1 cellular context compared by ENCODE assay signal in genomic region chr1:179016694-179017382, GRCh38.
TF ChIP-seq lines count a peak whose summit lies in the region.

No MANE protein-coding gene starts in this region.

TF ChIP-seq in K562, 482 proteins besides CTCF, POLR2A, EP300 and RAD21 (continued from another document and continues in another):
- TF ChIP-seq MBD1 (CRISPR knock-in tag; IDR thresholded peaks at IDR 0.05): no peak
- TF ChIP-seq ATF4 (CRISPR knock-in tag; IDR thresholded peaks at IDR 0.05): 0 out of 2 replicates have a peak, but pooled peaks have one; percentile 11
- TF ChIP-seq ZNF398 (CRISPR knock-in tag; IDR thresholded peaks at IDR 0.05): no peak
- no peak for TF ChIP-seq MAFG (tag; conservative IDR thresholded peaks at IDR 0.05)
- TF ChIP-seq CREB5 (CRISPR knock-in tag; IDR thresholded peaks at IDR 0.05): no peak
- no peak for TF ChIP-seq ZNF23 (CRISPR knock-in tag; IDR thresholded peaks at IDR 0.05)
- TF ChIP-seq ZNF134 (CRISPR knock-in tag; conservative IDR thresholded peaks at IDR 0.05): no peak
- no peak for TF ChIP-seq ZBTB5 (IDR thresholded peaks at IDR 0.05)
- peak; percentile 95 for TF ChIP-seq CTBP1 (IDR thresholded peaks at IDR 0.05; ENCODE audit: borderline replicate concordance)
- peak; percentile 80 for TF ChIP-seq PKNOX1 (IDR thresholded peaks at IDR 0.05)
- no peak for TF ChIP-seq TRIM25 (IDR thresholded peaks at IDR 0.05; ENCODE audit: borderline replicate concordance)
- no peak for TF ChIP-seq SLC30A9 (CRISPR knock-in tag; IDR thresholded peaks at IDR 0.05)
- TF ChIP-seq ZBTB9 (CRISPR knock-in tag; IDR thresholded peaks at IDR 0.05): no peak
- TF ChIP-seq MAZ (CRISPR knock-in tag; conservative IDR thresholded peaks at IDR 0.05 in 1 of 2, IDR thresholded peaks at IDR 0.05 in 1 of 2): peak in 1 of 2 experiments; percentile 83; a peak in 2 of 4 replicates
- peak; percentile 22 to 55; a peak in 3 of 4 replicates for TF ChIP-seq NRF1 (conservative IDR thresholded peaks at IDR 0.05 in 1 of 2, IDR thresholded peaks at IDR 0.05 in 1 of 2)
- TF ChIP-seq KHSRP (IDR thresholded peaks at IDR 0.05): no peak
- TF ChIP-seq COPS2 (conservative IDR thresholded peaks at IDR 0.05): no peak
- no peak; the same call in 1 of the 2 replicates for TF ChIP-seq GTF2E2 (tag; IDR thresholded peaks at IDR 0.05)
- TF ChIP-seq CHAMP1 (IDR thresholded peaks at IDR 0.05): no peak
- TF ChIP-seq HMG20B (CRISPR knock-in tag; IDR thresholded peaks at IDR 0.05): no peak
- TF ChIP-seq ASH1L (IDR thresholded peaks at IDR 0.05; ENCODE audit: borderline replicate concordance, low read depth, partially characterized antibody): no peak
- no peak for TF ChIP-seq PCBP1 (IDR thresholded peaks at IDR 0.05; ENCODE audit: low read depth, low read length, poor library complexity, severe bottlenecking)
- TF ChIP-seq EHMT2 (IDR thresholded peaks at IDR 0.05): no peak
- no peak for TF ChIP-seq ZNF644 (tag; IDR thresholded peaks at IDR 0.05; ENCODE audit: low read depth)
- TF ChIP-seq MYC (IDR thresholded peaks at IDR 0.05; ENCODE audit: low read depth, low read length): 0 out of 2 replicates have a peak, but pooled peaks have one; percentile 65
- no peak for TF ChIP-seq MYC (CRISPR knock-in tag; IDR thresholded peaks at IDR 0.05; ENCODE audit: borderline replicate concordance, low read depth)
- no peak for TF ChIP-seq DLX4 (CRISPR knock-in tag; IDR thresholded peaks at IDR 0.05)
- no peak for TF ChIP-seq DDX20 (tag; IDR thresholded peaks at IDR 0.05; ENCODE audit: low read depth)
- TF ChIP-seq SP2 (IDR thresholded peaks at IDR 0.05; ENCODE audit: extremely low read depth, low read depth, low read length, poor library complexity, severe bottlenecking): no peak
- TF ChIP-seq RUNX1 (IDR thresholded peaks at IDR 0.05; ENCODE audit: low read depth): no peak; the same call in 1 of the 2 replicates
- no peak for TF ChIP-seq LCOR (CRISPR knock-in tag; IDR thresholded peaks at IDR 0.05)
- no peak for TF ChIP-seq ZNF354B (CRISPR knock-in tag; IDR thresholded peaks at IDR 0.05)
- 0 out of 2 replicates have a peak, but pooled peaks have one; percentile 42 for TF ChIP-seq MBD2 (IDR thresholded peaks at IDR 0.05; ENCODE audit: borderline replicate concordance, low read depth)
- no peak; the same call in 1 of the 2 replicates for TF ChIP-seq SUPT5H (IDR thresholded peaks at IDR 0.05)
- TF ChIP-seq SREBF2 (CRISPR knock-in tag; IDR thresholded peaks at IDR 0.05): no peak
- peak; percentile 36; the same call in 1 of the 2 replicates for TF ChIP-seq CREB1 (IDR thresholded peaks at IDR 0.05)
- no peak for TF ChIP-seq CREB1 (CRISPR knock-in tag; IDR thresholded peaks at IDR 0.05)
- no peak for TF ChIP-seq ZFP1 (CRISPR knock-in tag; IDR thresholded peaks at IDR 0.05)
- no peak for TF ChIP-seq TFE3 (CRISPR knock-in tag; IDR thresholded peaks at IDR 0.05)
- TF ChIP-seq HIVEP1 (CRISPR knock-in tag; IDR thresholded peaks at IDR 0.05): no peak
- no peak for TF ChIP-seq NUFIP1 (IDR thresholded peaks at IDR 0.05; ENCODE audit: partially characterized antibody)
- TF ChIP-seq BRD4 (IDR thresholded peaks at IDR 0.05): no peak
- no peak for TF ChIP-seq GABPA (tag; conservative IDR thresholded peaks at IDR 0.05; ENCODE audit: low read depth)
- TF ChIP-seq HDAC8 (tag; IDR thresholded peaks at IDR 0.05): no peak
- TF ChIP-seq MCM2 (IDR thresholded peaks at IDR 0.05; ENCODE audit: low read depth): no peak
- no peak for TF ChIP-seq TCF7L2 (IDR thresholded peaks at IDR 0.05; ENCODE audit: low read depth, low read length)
- TF ChIP-seq ZNF197 (CRISPR knock-in tag; IDR thresholded peaks at IDR 0.05; ENCODE audit: low read depth): no peak
- no peak for TF ChIP-seq SREBF1 (IDR thresholded peaks at IDR 0.05; ENCODE audit: borderline replicate concordance, low read depth, low read length)
